ENCODE assay signal across 16 cellular contexts in the genomic region with DNA sequence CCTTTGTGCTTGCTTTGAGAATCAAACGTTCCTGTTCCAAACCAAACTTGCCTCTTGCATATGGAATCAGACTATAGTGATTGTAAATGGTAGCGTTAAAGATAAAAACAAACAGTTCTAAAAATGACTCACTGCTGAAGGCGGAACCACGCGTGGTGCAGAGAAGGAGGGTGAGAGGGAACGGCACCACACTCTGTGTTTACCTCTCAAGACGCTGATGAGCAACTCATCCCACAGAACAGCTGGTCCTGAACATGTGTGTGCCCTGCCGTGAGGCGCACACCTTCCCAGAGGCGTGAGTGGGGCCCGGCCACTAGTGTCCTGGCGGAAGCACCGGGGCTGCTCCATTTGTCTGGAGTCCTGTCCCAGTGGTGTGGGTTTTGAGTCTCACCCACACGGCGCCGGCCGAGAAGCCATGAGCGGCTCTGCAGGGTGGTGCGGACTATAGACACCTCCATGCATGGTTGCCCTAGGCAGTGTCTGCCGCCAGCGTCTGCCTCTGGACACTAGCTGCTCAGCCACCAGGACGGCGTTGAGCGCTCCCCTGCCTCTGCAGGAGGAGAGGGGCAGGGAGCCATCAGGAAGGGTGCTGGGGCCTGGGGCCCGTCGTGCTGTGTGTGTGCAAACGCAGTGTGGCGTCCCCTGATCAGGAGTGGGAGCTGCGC. TPM values are rescaled to one million over a fixed set of nuclear protein-coding genes. Genes with fewer than 3 reads are reported as not detected.
DNase-seq lines count a peak whose midpoint lies in the region; ATAC-seq and TF ChIP-seq lines count a peak whose summit lies in the region.
"Had no signal": no experiment of that assay in that cellular context is flagged by ENCODE, and none has a peak within 500 bp of the region (broad histone marks: within the 10 kb centered on the region; RNA-seq: fewer than 3 reads in every experiment).

No MANE protein-coding gene starts in this region.

- H3K9me3 Mint-ChIP-seq in stimulated activated naive CD8-positive, alpha-beta T cell treated with anti-CD3 and anti-CD28 coated beads, Interleukin-15, amount 100 ng/mL, for 72 hours: no peaks in the 10 kb centered on the region

- H3K4me3 ChIP-seq in fibroblast of mammary gland (ENCODE audit: control insufficient read depth, low read depth, low read length): no peak overlapping the region
- H3K4me3 ChIP-seq: thyroid gland had no signal

- peak; percentile 20 for DNase-seq in stimulated activated CD4-positive, alpha-beta T cell treated with anti-CD3 and anti-CD28 coated beads, Interleukin-1b, Interleukin-23, amount 100 ng/mL, for 48 hours
- no peak for DNase-seq in stimulated activated CD4-positive, alpha-beta T cell treated with anti-CD3 and anti-CD28 coated beads, Interleukin-2, amount 100 ng/mL, for 48 hours
- DNase-seq in T-helper 17 cell (no peak), fibroblast of mammary gland (ENCODE audit: low read depth) (peak; percentile 30), SW480 (ENCODE audit: low spot score) (no peak)
- no peak for DNase-seq in stimulated activated naive CD8-positive, alpha-beta T cell treated with anti-CD3 and anti-CD28 coated beads, Interleukin-15, amount 100 ng/mL, for 72 hours
- no peak for DNase-seq in activated CD8-positive, alpha-beta memory T cell treated with anti-CD3 and anti-CD28 coated beads for 24 hours
- DNase-seq: activated gamma-delta T cell; BE2C; GDM1; GOT3; Karpas-422; NCI-H1436 treated with DMSO at 0.1 percent for 48 hours; NK-92 treated with Interleukin-12 subunit alpha and Interleukin-12 subunit beta, amount 100 ng/mL, for 24 hours; retina; thyroid gland had no signal

- no peaks in the 10 kb centered on the region for H3K36me3 Mint-ChIP-seq in T-helper 17 cell (ENCODE audit: low read depth)

- H3K9me3 ChIP-seq in T-helper 17 cell (ENCODE audit: control insufficient read depth, low read length, poor library complexity, severe bottlenecking): no peaks in the 10 kb centered on the region
- H3K9me3 ChIP-seq: BE2C, thyroid gland had no signal

- H3K27me3 Mint-ChIP-seq in T-helper 17 cell: no peaks in the 10 kb centered on the region
- H3K27me3 Mint-ChIP-seq in stimulated activated naive CD8-positive, alpha-beta T cell treated with anti-CD3 and anti-CD28 coated beads, Interleukin-15, amount 100 ng/mL, for 72 hours: no peaks in the 10 kb centered on the region

- TF ChIP-seq CTCF in fibroblast of mammary gland (conservative IDR thresholded peaks at IDR 0.05; ENCODE audit: control insufficient read depth, insufficient read depth, low read depth, low read length): no peak

- H3K4me3 Mint-ChIP-seq in T-helper 17 cell: no peak overlapping the region
- peak overlapping the region in 1 of 2 donors; percentile 8 for H3K4me3 Mint-ChIP-seq in stimulated activated naive CD8-positive, alpha-beta T cell treated with anti-CD3 and anti-CD28 coated beads, Interleukin-15, amount 100 ng/mL, for 72 hours

- H3K4me1 Mint-ChIP-seq in T-helper 17 cell: peaks cover 16% of the 10 kb centered on the region
- peaks cover 48% of the 10 kb centered on the region for H3K4me1 Mint-ChIP-seq in stimulated activated naive CD8-positive, alpha-beta T cell treated with anti-CD3 and anti-CD28 coated beads, Interleukin-15, amount 100 ng/mL, for 72 hours

- H3K27ac Mint-ChIP-seq in T-helper 17 cell: peak overlapping the region; percentile 65
- H3K27ac Mint-ChIP-seq in stimulated activated naive CD8-positive, alpha-beta T cell treated with anti-CD3 and anti-CD28 coated beads, Interleukin-15, amount 100 ng/mL, for 72 hours: peak overlapping the region; percentile 56 to 77

- no peak for ATAC-seq in T-helper 17 cell
- ATAC-seq in stimulated activated naive CD8-positive, alpha-beta T cell treated with anti-CD3 and anti-CD28 coated beads, Interleukin-15, amount 100 ng/mL, for 72 hours: peak; percentile 17

RNA-seq across cellular contexts. Expression of a gene that starts 52.1 kb away (rescaled TPM):
- 10 to 100 TPM; 73.4 to 77.8 TPM for total RNA-seq in T-helper 17 cell

Comparison
In these comparisons a context has a peak if more than half of its experiments do, and no peak if none do; other contexts are left out.
1. DNase-seq: peak in stimulated activated CD4-positive, alpha-beta T cell treated with anti-CD3 and anti-CD28 coated beads, Interleukin-1b, Interleukin-23, amount 100 ng/mL, for 48 hours (single experiment) and fibroblast of mammary gland (single experiment); none in stimulated activated CD4-positive, alpha-beta T cell treated with anti-CD3 and anti-CD28 coated beads, Interleukin-2, amount 100 ng/mL, for 48 hours (0 of 2), T-helper 17 cell (0 of 3), stimulated activated naive CD8-positive, alpha-beta T cell treated with anti-CD3 and anti-CD28 coated beads, Interleukin-15, amount 100 ng/mL, for 72 hours (0 of 2), activated CD8-positive, alpha-beta memory T cell treated with anti-CD3 and anti-CD28 coated beads for 24 hours (single experiment) and SW480 (single experiment).